24 cellular contexts compared by ENCODE assay signal in the genomic region with DNA sequence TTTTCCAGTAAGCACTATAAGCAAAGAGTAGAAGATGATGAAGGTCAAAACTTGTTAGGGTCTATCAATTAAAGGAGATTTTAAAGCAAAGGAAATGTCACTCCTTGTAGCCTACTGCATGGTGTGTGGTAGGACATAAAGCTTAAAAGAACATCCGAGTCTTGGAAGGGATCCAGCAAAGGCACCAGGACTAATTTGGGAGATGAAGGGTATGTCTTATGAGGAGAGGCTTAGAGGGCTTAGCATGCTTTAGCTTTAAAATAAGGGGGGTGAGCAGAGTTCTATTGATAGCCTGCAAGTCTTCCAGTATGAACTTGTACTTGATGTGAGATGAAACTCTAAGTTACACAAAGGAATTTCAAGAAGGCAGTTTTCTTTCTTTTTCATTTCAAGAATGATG. TPM values are rescaled to one million over a fixed set of nuclear protein-coding genes. Genes with fewer than 3 reads are reported as not detected.
DNase-seq lines count a peak whose midpoint lies in the region; ATAC-seq and TF ChIP-seq lines count a peak whose summit lies in the region.
"Had no signal": no experiment of that assay in that cellular context is flagged by ENCODE, and none has a peak within 500 bp of the region (broad histone marks: within the 10 kb centered on the region; RNA-seq: fewer than 3 reads in every experiment).

No MANE protein-coding gene starts in this region.

- CTCF ChIA-PET in A673 (lab: Charles Lee): interaction anchor here (0.6 kb wide), 1 partner anchor 343 kb away, joined by 4 read pairs; no protein-coding TSS in a partner anchor

- peak overlapping the region in 2 of 3 experiments; percentile 12 to 14 for H3K27ac Mint-ChIP-seq in nephron
- H3K27ac Mint-ChIP-seq: B cell; CD8-positive, alpha-beta memory T cell; HFFc6; IgD-negative memory B cell had no signal

- peaks cover 29% of the 10 kb centered on the region for H3K4me1 Mint-ChIP-seq in nephron
- H3K4me1 Mint-ChIP-seq: B cell; CD8-positive, alpha-beta memory T cell; IgD-negative memory B cell had no signal

- no peak overlapping the region for H3K27ac ChIP-seq in A673 (ENCODE audit: low read depth, low read length, poor library complexity, severe bottlenecking)
- no peak overlapping the region for H3K27ac ChIP-seq in WERI-Rb-1
- no peak overlapping the region for H3K27ac ChIP-seq in tibial artery
- H3K27ac ChIP-seq: BLaER1 treated with 17β-estradiol and CSF1 and Interleukin-3, amounts not matched to agents 10 nM and 100 nM; GM23248 had no signal

- no peaks in the 10 kb centered on the region for H3K9me3 ChIP-seq in A673 (ENCODE audit: low read depth, low read length, poor library complexity, severe bottlenecking)
- no peaks in the 10 kb centered on the region for H3K9me3 ChIP-seq in HAP-1
- H3K9me3 ChIP-seq in WERI-Rb-1 (ENCODE audit: severe bottlenecking): no peaks in the 10 kb centered on the region
- no peaks in the 10 kb centered on the region for H3K9me3 ChIP-seq in tibial artery
- H3K9me3 ChIP-seq: BLaER1 treated with 17β-estradiol and CSF1 and Interleukin-3, amounts not matched to agents 10 nM and 100 nM had no signal

- intact Hi-C loops in A673 (cut with micrococcal nuclease; ENCODE audit: unreplicated experiment): no loop called here
- intact Hi-C loops in tibial artery (cut with DNase I; ENCODE audit: low total_unique reads): no loop called here

- no peaks in the 10 kb centered on the region for H3K27me3 ChIP-seq in A673 (replicated peaks; ENCODE audit: insufficient read depth, low read depth, low read length, poor library complexity)
- no peaks in the 10 kb centered on the region for H3K27me3 ChIP-seq in HAP-1 (ENCODE audit: low read depth)
- H3K27me3 ChIP-seq in WERI-Rb-1 (ENCODE audit: insufficient read depth, low read depth, severe bottlenecking): no peaks in the 10 kb centered on the region
- H3K27me3 ChIP-seq in tibial artery: no peaks in the 10 kb centered on the region
- H3K27me3 ChIP-seq: BLaER1 treated with 17β-estradiol and CSF1 and Interleukin-3, amounts not matched to agents 10 nM and 100 nM had no signal

- H3K4me3 ChIP-seq in A673 (ENCODE audit: low read depth, low read length, poor library complexity, severe bottlenecking): no peak overlapping the region
- H3K4me3 ChIP-seq in HAP-1: no peak overlapping the region
- H3K4me3 ChIP-seq in WERI-Rb-1 (ENCODE audit: low read depth, low read length): no peak overlapping the region
- no peak overlapping the region for H3K4me3 ChIP-seq in tibial artery
- H3K4me3 ChIP-seq: BLaER1 treated with 17β-estradiol and CSF1 and Interleukin-3, amounts not matched to agents 10 nM and 100 nM; GM23248 had no signal

- DNase-seq in A673 (ENCODE audit: low spot score) (peak; percentile 59), HAP-1 (ENCODE audit: low spot score in 2 of 2) (peak; percentile 27 to 39), WERI-Rb-1 (peak; percentile 17), tibial artery (no peak), NOMO-1 (lab: John Stamatoyannopoulos, UW; ENCODE audit: unreplicated experiment in 2 of 2) (no peak), glomerular visceral epithelial cell (ENCODE audit: extremely low spot score) (no peak)
- DNase-seq: 8988T; CD8-positive, alpha-beta memory T cell; COR-L47; DMS153; DMS79; GDM1; GM23248; HFFc6; KBM-7 had no signal

- no TSS peak for BruUV-seq in A673 (replicated peaks; lab: Mats Ljungman, UMichigan)

- POLR2A ChIA-PET in A673 (lab: Charles Lee; ENCODE audit: low non-redundant PET): no interaction called here

- in situ Hi-C loops in HAP-1 (cut with MboI; ENCODE audit: low sequenced_read_pairs): no loop called here

- H3K36me3 ChIP-seq in A673 (ENCODE audit: insufficient read depth, low read length, poor library complexity, severe bottlenecking) (no peaks in the 10 kb centered on the region), HAP-1 (replicated peaks) (no peaks in the 10 kb centered on the region), WERI-Rb-1 (no peaks in the 10 kb centered on the region), tibial artery (no peaks in the 10 kb centered on the region)
- H3K36me3 ChIP-seq: BLaER1 treated with 17β-estradiol and CSF1 and Interleukin-3, amounts not matched to agents 10 nM and 100 nM had no signal

- H3K9me3 Mint-ChIP-seq in nephron: no peaks in the 10 kb centered on the region
- H3K9me3 Mint-ChIP-seq: CD8-positive, alpha-beta memory T cell; HFFc6 had no signal

- TF ChIP-seq CTCF in A673 (conservative IDR thresholded peaks at IDR 0.05; ENCODE audit: low read depth, low read length) (no peak), WERI-Rb-1 (IDR thresholded peaks at IDR 0.05; ENCODE audit: low read depth, low read length) (no peak), nephron (IDR thresholded peaks at IDR 0.05; ENCODE audit: unreplicated experiment in 3 of 3) (no peak), tibial artery (IDR thresholded peaks at IDR 0.05) (no peak)

- H3K27me3 Mint-ChIP-seq in nephron (ENCODE audit: low read depth): peaks cover 3% of the 10 kb centered on the region

- H3K36me3 Mint-ChIP-seq in nephron (ENCODE audit: low read depth): no peaks in the 10 kb centered on the region
- H3K36me3 Mint-ChIP-seq: CD8-positive, alpha-beta memory T cell; IgD-negative memory B cell had no signal

- ATAC-seq in GM19455 (IDR thresholded peaks at IDR 0.05; ENCODE audit: unreplicated experiment): no peak
- ATAC-seq: HCT116, HepG2 had no signal

- H3K4me1 ChIP-seq in A673 (ENCODE audit: insufficient read depth, low read length, poor library complexity, severe bottlenecking) (no peaks in the 10 kb centered on the region), HAP-1 (no peaks in the 10 kb centered on the region), tibial artery (no peaks in the 10 kb centered on the region)
- H3K4me1 ChIP-seq: BLaER1 treated with 17β-estradiol and CSF1 and Interleukin-3, amounts not matched to agents 10 nM and 100 nM had no signal

- peak overlapping the region in 1 of 3 experiments; percentile 54 for H3K4me3 Mint-ChIP-seq in nephron
- H3K4me3 Mint-ChIP-seq: B cell; CD8-positive, alpha-beta memory T cell; HFFc6; IgD-negative memory B cell had no signal

RNA-seq across cellular contexts. Expression of a gene that starts 11.8 kb away (rescaled TPM):
- 0.09 and 0.49 TPM in 2 replicates for total RNA-seq in A673 (2021)
- total RNA-seq: B cell; CD8-positive, alpha-beta memory T cell; Daoy; GM23248; H4; HFFc6 had no signal

Comparison
In these comparisons a context has a peak if more than half of its experiments do, and no peak if none do; other contexts are left out.
1. DNase-seq: peak in A673 (single experiment), HAP-1 (2 of 2) and WERI-Rb-1 (single experiment); none in tibial artery (0 of 2), NOMO-1 (0 of 2) and glomerular visceral epithelial cell (single experiment).